8 cellular contexts compared by ENCODE assay signal in genomic region chr11:13152736-13153541, GRCh38.
A peak's percentile ranks its signal among the peaks of the same experiment; 100 is the strongest.
DNase-seq lines count a peak whose midpoint lies in the region; ATAC-seq and TF ChIP-seq lines count a peak whose summit lies in the region.

No MANE protein-coding gene starts in this region.

- H3K9me3 ChIP-seq in osteoblast (ENCODE audit: low read depth, low read length) (no peaks in the 10 kb centered on the region), Karpas-422 (ENCODE audit: low read length) (no peaks in the 10 kb centered on the region)

- H3K9me2 ChIP-seq in Karpas-422 (replicated peaks; ENCODE audit: insufficient read depth, low read length): no peaks in the 10 kb centered on the region

- DNase-seq in GM10266 (ENCODE audit: extremely low spot score): no peak
- DNase-seq in NCI-H460 (ENCODE audit: extremely low read depth, low read depth): peak; percentile 3
- peak; percentile 36 for DNase-seq in epidermal melanocyte (ENCODE audit: insufficient read length, low spot score)
- DNase-seq in osteoblast (ENCODE audit: insufficient read length, low spot score, missing footprints): no peak
- DNase-seq in Karpas-422: no peak
- no peak for DNase-seq in T-helper 1 cell

- ATAC-seq in HG03045 (IDR thresholded peaks at IDR 0.05; ENCODE audit: unreplicated experiment) (no peak), GM19351 (IDR thresholded peaks at IDR 0.05; ENCODE audit: unreplicated experiment) (no peak)

- H2AFZ ChIP-seq in osteoblast (ENCODE audit: low read length) (no peak overlapping the region), Karpas-422 (ENCODE audit: low read length) (no peak overlapping the region)

- H3K9ac ChIP-seq in Karpas-422 (ENCODE audit: low read length): no peak overlapping the region

- H3K27me3 ChIP-seq in osteoblast (ENCODE audit: insufficient read depth, low read length) (no peaks in the 10 kb centered on the region), Karpas-422 (ENCODE audit: low read length) (no peaks in the 10 kb centered on the region)

- no peak overlapping the region for H3K4me3 ChIP-seq in osteoblast (ENCODE audit: insufficient read depth, low read length)
- no peak overlapping the region for H3K4me3 ChIP-seq in Karpas-422 (ENCODE audit: low read length)

- TF ChIP-seq CTCF in GM10266 (IDR thresholded peaks at IDR 0.05; ENCODE audit: control insufficient read depth, insufficient read depth, low read depth, missing control alignments) (peak; percentile 28), osteoblast (IDR thresholded peaks at IDR 0.05; ENCODE audit: extremely low read depth, low read depth, low read length) (peak; percentile 65)

- no peak overlapping the region for H3K27ac ChIP-seq in osteoblast (ENCODE audit: low read depth, low read length)
- H3K27ac ChIP-seq in Karpas-422 (ENCODE audit: low read length): no peak overlapping the region

- no peak overlapping the region for H3K4me2 ChIP-seq in osteoblast (ENCODE audit: insufficient read depth, low read length)
- H3K4me2 ChIP-seq in Karpas-422 (ENCODE audit: low read depth, low read length, poor library complexity, severe bottlenecking): no peak overlapping the region

- H4K20me1 ChIP-seq in osteoblast (ENCODE audit: insufficient read depth, low read length) (no peaks in the 10 kb centered on the region), Karpas-422 (ENCODE audit: insufficient read depth, low read depth, low read length) (no peaks in the 10 kb centered on the region)

- H3K36me3 ChIP-seq in osteoblast (ENCODE audit: insufficient read depth, low read length) (no peaks in the 10 kb centered on the region), Karpas-422 (ENCODE audit: insufficient read depth, low read length) (no peaks in the 10 kb centered on the region)

- H3K4me1 ChIP-seq in osteoblast (ENCODE audit: insufficient read depth, low read length) (no peaks in the 10 kb centered on the region), Karpas-422 (ENCODE audit: low read length) (peaks cover 5% of the 10 kb centered on the region; the same call in 1 of the 2 replicates)

- no peaks in the 10 kb centered on the region for H3K79me2 ChIP-seq in osteoblast (ENCODE audit: insufficient read depth, low read length)
- no peaks in the 10 kb centered on the region for H3K79me2 ChIP-seq in Karpas-422 (ENCODE audit: low read length)

Comparison
In these comparisons a context has a peak if more than half of its experiments do, and no peak if none do; other contexts are left out.
1. DNase-seq: peak in NCI-H460 (single experiment) and epidermal melanocyte (single experiment); none in GM10266 (single experiment), osteoblast (single experiment), Karpas-422 (single experiment) and T-helper 1 cell (0 of 5).